In the genomic region with DNA sequence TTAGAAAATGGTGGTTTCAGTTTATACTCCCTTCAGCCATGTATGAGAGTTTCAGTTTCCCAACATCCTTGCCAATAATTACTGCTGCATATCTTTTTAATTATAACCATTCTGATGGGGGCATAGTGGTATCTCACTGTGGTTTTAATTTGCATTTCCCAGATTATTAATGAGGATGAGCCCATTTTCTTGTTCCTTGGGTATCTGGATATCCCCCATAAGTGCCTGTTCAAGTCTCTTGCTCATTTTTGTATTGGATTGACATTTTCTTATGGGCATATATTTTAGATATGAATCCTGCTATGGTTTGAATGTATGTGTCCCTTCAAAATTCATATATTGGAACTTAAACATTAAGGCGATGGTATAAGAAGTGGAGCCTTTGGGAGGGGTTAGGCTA, we compare ENCODE assay signal across 1 cellular context.
TF ChIP-seq lines count a peak whose summit lies in the region.

No MANE protein-coding gene starts in this region.

TF ChIP-seq in HCT116, 20 proteins besides CTCF, POLR2A, EP300 and RAD21:
- TF ChIP-seq ZFX (IDR thresholded peaks at IDR 0.05) (no peak), ATF3 (IDR thresholded peaks at IDR 0.05) (no peak), FOSL1 (IDR thresholded peaks at IDR 0.05; ENCODE audit: low read depth) (no peak), CBX3 (IDR thresholded peaks at IDR 0.05; ENCODE audit: low read depth) (0 out of 2 replicates have a peak, but pooled peaks have one; percentile 35), EZH2phosphoT487 (IDR thresholded peaks at IDR 0.05; ENCODE audit: borderline replicate concordance) (no peak), ZBTB33 (IDR thresholded peaks at IDR 0.05; ENCODE audit: extremely low read depth, insufficient replicate concordance, low read length) (no peak), EGR1 (IDR thresholded peaks at IDR 0.05; ENCODE audit: low read depth) (no peak)
- TF ChIP-seq, protein P1, sequence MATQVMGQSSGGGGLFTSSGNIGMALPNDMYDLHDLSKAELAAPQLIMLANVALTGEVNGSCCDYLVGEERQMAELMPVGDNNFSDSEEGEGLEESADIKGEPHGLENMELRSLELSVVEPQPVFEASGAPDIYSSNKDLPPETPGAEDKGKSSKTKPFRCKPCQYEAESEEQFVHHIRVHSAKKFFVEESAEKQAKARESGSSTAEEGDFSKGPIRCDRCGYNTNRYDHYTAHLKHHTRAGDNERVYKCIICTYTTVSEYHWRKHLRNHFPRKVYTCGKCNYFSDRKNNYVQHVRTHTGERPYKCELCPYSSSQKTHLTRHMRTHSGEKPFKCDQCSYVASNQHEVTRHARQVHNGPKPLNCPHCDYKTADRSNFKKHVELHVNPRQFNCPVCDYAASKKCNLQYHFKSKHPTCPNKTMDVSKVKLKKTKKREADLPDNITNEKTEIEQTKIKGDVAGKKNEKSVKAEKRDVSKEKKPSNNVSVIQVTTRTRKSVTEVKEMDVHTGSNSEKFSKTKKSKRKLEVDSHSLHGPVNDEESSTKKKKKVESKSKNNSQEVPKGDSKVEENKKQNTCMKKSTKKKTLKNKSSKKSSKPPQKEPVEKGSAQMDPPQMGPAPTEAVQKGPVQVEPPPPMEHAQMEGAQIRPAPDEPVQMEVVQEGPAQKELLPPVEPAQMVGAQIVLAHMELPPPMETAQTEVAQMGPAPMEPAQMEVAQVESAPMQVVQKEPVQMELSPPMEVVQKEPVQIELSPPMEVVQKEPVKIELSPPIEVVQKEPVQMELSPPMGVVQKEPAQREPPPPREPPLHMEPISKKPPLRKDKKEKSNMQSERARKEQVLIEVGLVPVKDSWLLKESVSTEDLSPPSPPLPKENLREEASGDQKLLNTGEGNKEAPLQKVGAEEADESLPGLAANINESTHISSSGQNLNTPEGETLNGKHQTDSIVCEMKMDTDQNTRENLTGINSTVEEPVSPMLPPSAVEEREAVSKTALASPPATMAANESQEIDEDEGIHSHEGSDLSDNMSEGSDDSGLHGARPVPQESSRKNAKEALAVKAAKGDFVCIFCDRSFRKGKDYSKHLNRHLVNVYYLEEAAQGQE (IDR thresholded peaks at IDR 0.05; ENCODE audit: low read depth) = no peak
- TF ChIP-seq, protein P2, sequence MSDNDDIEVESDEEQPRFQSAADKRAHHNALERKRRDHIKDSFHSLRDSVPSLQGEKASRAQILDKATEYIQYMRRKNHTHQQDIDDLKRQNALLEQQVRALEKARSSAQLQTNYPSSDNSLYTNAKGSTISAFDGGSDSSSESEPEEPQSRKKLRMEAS (IDR thresholded peaks at IDR 0.05) = no peak
